Comparison of ENCODE assay signal across 2 cellular contexts in the genomic region with DNA sequence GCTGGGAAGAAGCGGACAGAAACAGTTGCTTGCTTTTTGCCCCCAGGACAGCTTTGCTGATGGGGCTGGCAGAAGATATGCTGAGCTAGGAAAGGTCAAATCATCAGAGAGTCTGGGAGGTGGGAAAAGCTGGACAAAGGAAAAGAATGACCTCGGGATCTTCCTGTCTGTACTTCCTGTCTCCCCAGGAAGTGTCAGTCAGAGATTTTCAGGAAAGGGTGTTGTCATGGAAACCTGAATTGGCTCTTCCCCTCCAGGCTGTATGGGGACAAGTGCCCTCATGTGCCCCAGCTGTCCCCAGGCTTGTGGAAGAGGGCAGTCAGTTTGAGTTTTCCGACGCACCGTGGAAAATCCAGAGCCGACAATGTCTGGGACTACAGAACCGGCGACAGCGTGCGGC.
TF ChIP-seq lines count a peak whose summit lies in the region.

No MANE protein-coding gene starts in this region.

TF ChIP-seq in H1, 55 proteins besides CTCF, POLR2A, EP300 and RAD21 (continued from another document):
- TF ChIP-seq, protein P1, sequence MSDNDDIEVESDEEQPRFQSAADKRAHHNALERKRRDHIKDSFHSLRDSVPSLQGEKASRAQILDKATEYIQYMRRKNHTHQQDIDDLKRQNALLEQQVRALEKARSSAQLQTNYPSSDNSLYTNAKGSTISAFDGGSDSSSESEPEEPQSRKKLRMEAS (IDR thresholded peaks at IDR 0.05): no peak
- TF ChIP-seq TCF12 (IDR thresholded peaks at IDR 0.05; ENCODE audit: low read depth, low read length) (no peak), SP1 (IDR thresholded peaks at IDR 0.05; ENCODE audit: low read depth, low read length) (no peak), CHD2 (IDR thresholded peaks at IDR 0.05; ENCODE audit: low read length) (no peak), EGR1 (IDR thresholded peaks at IDR 0.05; ENCODE audit: borderline replicate concordance, low read depth, low read length) (no peak), SIX5 (IDR thresholded peaks at IDR 0.05; ENCODE audit: low read depth, low read length) (no peak), TEAD4 (IDR thresholded peaks at IDR 0.05; ENCODE audit: low read depth, low read length) (no peak), SRF (IDR thresholded peaks at IDR 0.05; ENCODE audit: low read depth, low read length) (no peak), CEBPB (IDR thresholded peaks at IDR 0.05; ENCODE audit: low read depth, low read length) (no peak), TAF1 (IDR thresholded peaks at IDR 0.05; ENCODE audit: low read depth, low read length) (no peak), TBP (IDR thresholded peaks at IDR 0.05; ENCODE audit: low read depth, low read length) (no peak), BCL11A (IDR thresholded peaks at IDR 0.05; ENCODE audit: low read depth in 2 of 2, low read length in 2 of 2) (no peak)
- TF ChIP-seq, protein P2, sequence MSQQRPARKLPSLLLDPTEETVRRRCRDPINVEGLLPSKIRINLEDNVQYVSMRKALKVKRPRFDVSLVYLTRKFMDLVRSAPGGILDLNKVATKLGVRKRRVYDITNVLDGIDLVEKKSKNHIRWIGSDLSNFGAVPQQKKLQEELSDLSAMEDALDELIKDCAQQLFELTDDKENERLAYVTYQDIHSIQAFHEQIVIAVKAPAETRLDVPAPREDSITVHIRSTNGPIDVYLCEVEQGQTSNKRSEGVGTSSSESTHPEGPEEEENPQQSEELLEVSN (IDR thresholded peaks at IDR 0.05): no peak
- TF ChIP-seq, protein P3, sequence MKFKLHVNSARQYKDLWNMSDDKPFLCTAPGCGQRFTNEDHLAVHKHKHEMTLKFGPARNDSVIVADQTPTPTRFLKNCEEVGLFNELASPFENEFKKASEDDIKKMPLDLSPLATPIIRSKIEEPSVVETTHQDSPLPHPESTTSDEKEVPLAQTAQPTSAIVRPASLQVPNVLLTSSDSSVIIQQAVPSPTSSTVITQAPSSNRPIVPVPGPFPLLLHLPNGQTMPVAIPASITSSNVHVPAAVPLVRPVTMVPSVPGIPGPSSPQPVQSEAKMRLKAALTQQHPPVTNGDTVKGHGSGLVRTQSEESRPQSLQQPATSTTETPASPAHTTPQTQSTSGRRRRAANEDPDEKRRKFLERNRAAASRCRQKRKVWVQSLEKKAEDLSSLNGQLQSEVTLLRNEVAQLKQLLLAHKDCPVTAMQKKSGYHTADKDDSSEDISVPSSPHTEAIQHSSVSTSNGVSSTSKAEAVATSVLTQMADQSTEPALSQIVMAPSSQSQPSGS (IDR thresholded peaks at IDR 0.05; ENCODE audit: low read length): no peak

TF ChIP-seq in HEK293T, 16 proteins besides CTCF, POLR2A, EP300 and RAD21 (continued from another document):
- TF ChIP-seq, protein P4, sequence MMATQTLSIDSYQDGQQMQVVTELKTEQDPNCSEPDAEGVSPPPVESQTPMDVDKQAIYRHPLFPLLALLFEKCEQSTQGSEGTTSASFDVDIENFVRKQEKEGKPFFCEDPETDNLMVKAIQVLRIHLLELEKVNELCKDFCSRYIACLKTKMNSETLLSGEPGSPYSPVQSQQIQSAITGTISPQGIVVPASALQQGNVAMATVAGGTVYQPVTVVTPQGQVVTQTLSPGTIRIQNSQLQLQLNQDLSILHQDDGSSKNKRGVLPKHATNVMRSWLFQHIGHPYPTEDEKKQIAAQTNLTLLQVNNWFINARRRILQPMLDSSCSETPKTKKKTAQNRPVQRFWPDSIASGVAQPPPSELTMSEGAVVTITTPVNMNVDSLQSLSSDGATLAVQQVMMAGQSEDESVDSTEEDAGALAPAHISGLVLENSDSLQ (IDR thresholded peaks at IDR 0.05): no peak; the same call in 1 of the 2 replicates
- TF ChIP-seq SP1 (IDR thresholded peaks at IDR 0.05) (no peak), HDGF (IDR thresholded peaks at IDR 0.05; ENCODE audit: borderline replicate concordance) (no peak), ZNF384 (IDR thresholded peaks at IDR 0.05) (no peak), FOXM1 (IDR thresholded peaks at IDR 0.05; ENCODE audit: borderline replicate concordance) (no peak), TARDBP (IDR thresholded peaks at IDR 0.05) (no peak), SUZ12 (IDR thresholded peaks at IDR 0.05) (no peak), BHLHE40 (IDR thresholded peaks at IDR 0.05; ENCODE audit: borderline replicate concordance) (no peak), ELF4 (IDR thresholded peaks at IDR 0.05) (no peak), ARNT (IDR thresholded peaks at IDR 0.05) (no peak), NFRKB (IDR thresholded peaks at IDR 0.05) (no peak), FOXK2 (IDR thresholded peaks at IDR 0.05) (no peak), CTBP1 (IDR thresholded peaks at IDR 0.05; ENCODE audit: borderline replicate concordance) (no peak)
TF ChIP-seq in HEK293T: peak in this region for 0.
